In the genomic region with DNA sequence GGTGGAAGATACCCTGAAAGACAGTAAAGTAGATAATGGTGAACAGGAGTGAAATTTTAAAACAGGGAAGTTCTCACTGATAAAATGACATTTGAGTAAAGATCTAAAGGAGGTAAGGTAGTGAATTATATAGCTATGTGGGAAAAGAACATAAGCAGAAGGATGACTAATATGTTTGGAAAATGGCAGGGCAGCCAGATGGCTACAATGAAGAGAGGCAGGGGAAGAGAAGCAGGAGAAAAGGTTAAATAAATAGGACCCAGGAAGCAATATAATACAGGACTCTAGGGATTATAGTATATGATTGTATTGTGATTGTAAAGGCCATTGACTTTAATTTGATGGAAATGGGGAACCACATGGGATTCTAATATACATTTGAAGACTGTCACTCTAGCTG, we compare ENCODE assay signal across 17 cellular contexts.
"Had no signal": no experiment of that assay in that cellular context is flagged by ENCODE, and none has a peak within 500 bp of the region (broad histone marks: within the 10 kb centered on the region; RNA-seq: fewer than 3 reads in every experiment).

No MANE protein-coding gene starts in this region.

- DNase-seq: activated CD4-positive, alpha-beta T cell treated with anti-CD3 and anti-CD28 coated beads, Interleukin-2, amount 50 U/mL, for 4 hours; activated CD4-positive, CD25-positive, alpha-beta regulatory T cell treated with anti-CD3 and anti-CD28 coated beads, Interleukin-2, amount 50 U/mL, for 72 hours; activated effector memory CD4-positive, alpha-beta T cell treated with Interleukin-2 at 50 U/mL for 16 hours; activated T-cell treated with anti-CD3 and anti-CD28 coated beads, Interleukin-2, amount 50 U/mL, for 24 hours; amniotic stem cell; dorsolateral prefrontal cortex; left ventricle myocardium inferior; pancreas; stimulated activated CD4-positive, alpha-beta T cell treated with anti-CD3 and anti-CD28 coated beads, Interleukin-4, amount 100 ng/mL, for 1 hour; stimulated activated CD8-positive, alpha-beta memory T cell treated with anti-CD3 and anti-CD28 coated beads, Interleukin-4, amount 100 ng/mL, for 48 hours; stimulated activated naive CD8-positive, alpha-beta T cell treated with anti-CD3 and anti-CD28 coated beads, Interleukin-15, Interleukin-2, amounts not matched to agents 100 U/mL and 50 U/mL, for 24 hours; T-helper 9 cell; testis; upper lobe of right lung had no signal

- ATAC-seq: gastroesophageal sphincter; stimulated activated naive CD8-positive, alpha-beta T cell treated with anti-CD3 and anti-CD28 coated beads, Interleukin-15, Interleukin-2, amounts not matched to agents 100 U/mL and 50 U/mL, for 24 hours; upper lobe of right lung had no signal

- H3K4me3 ChIP-seq: dorsolateral prefrontal cortex, esophagus muscularis mucosa, gastroesophageal sphincter, left ventricle myocardium inferior, neural progenitor cell, pancreas, testis, upper lobe of right lung had no signal
